ENCODE assay signal across 1 cellular context in genomic region chr6:34887753-34888440, GRCh38.
TF ChIP-seq lines count a peak whose summit lies in the region.

A gene with protein sequence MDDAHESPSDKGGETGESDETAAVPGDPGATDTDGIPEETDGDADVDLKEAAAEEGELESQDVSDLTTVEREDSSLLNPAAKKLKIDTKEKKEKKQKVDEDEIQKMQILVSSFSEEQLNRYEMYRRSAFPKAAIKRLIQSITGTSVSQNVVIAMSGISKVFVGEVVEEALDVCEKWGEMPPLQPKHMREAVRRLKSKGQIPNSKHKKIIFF (minus strand): TSS chr6:34888042. CDS start chr6:34887957, 85 bp downstream.

TF ChIP-seq in HCT116, 20 proteins besides CTCF, POLR2A, EP300 and RAD21 (continued from another document):
- no peak for TF ChIP-seq REST (IDR thresholded peaks at IDR 0.05; ENCODE audit: low read depth)
